Comparison of ENCODE assay signal across 8 cellular contexts in genomic region chr4:152779513-152780266, GRCh38. TPM values are rescaled to one million over a fixed set of nuclear protein-coding genes. Genes with fewer than 3 reads are reported as not detected.
A peak's percentile ranks its signal among the peaks of the same experiment; 100 is the strongest.
DNase-seq lines count a peak whose midpoint lies in the region; ATAC-seq and TF ChIP-seq lines count a peak whose summit lies in the region.

A gene with protein sequence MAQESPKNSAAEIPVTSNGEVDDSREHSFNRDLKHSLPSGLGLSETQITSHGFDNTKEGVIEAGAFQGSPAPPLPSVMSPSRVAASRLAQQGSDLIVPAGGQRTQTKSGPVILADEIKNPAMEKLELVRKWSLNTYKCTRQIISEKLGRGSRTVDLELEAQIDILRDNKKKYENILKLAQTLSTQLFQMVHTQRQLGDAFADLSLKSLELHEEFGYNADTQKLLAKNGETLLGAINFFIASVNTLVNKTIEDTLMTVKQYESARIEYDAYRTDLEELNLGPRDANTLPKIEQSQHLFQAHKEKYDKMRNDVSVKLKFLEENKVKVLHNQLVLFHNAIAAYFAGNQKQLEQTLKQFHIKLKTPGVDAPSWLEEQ (plus strand): TSS chr4:152779954. CDS start chr4:152829634, 49,680 bp downstream.
Gene TIGD4 (minus strand): TSS chr4:152779730. CDS start chr4:152771004, 8,726 bp downstream.

- WGBS in psoas muscle, 3 donors: 0% methylated on average over 49 to 55 of the region's 55 CpGs

- H3K27me3 ChIP-seq in right atrium auricular region: no peaks in the 10 kb centered on the region
- H3K27me3 ChIP-seq in psoas muscle (ENCODE audit: insufficient read depth in 3 of 3, low read length in 2 of 3): no peaks in the 10 kb centered on the region
- H3K27me3 ChIP-seq in uterus: no peaks in the 10 kb centered on the region

- peak; percentile 96 for DNase-seq in GM13976 (ENCODE audit: low spot score)
- DNase-seq in NCI-H146 (lab: John Stamatoyannopoulos, UW): peak; percentile 95
- DNase-seq in T-helper 1 cell: peak; percentile 84 to 96 (median 90)
- DNase-seq in right atrium auricular region (ENCODE audit: low spot score): peak; percentile 97
- DNase-seq in psoas muscle: peak; percentile 98 to 99
- DNase-seq in uterus: peak; percentile 98 to 99

- H3K27ac ChIP-seq in angular gyrus (ENCODE audit: low read depth, low read length) (peak within 1 kb of the TSS; percentile 85), right atrium auricular region (peak within 1 kb of the TSS; percentile 86 to 88), psoas muscle (peak within 1 kb of the TSS; percentile 91), uterus (peak within 1 kb of the TSS; percentile 88 to 91)

- H3K9me3 ChIP-seq in right atrium auricular region (no peaks in the 10 kb centered on the region), psoas muscle (no peaks in the 10 kb centered on the region), uterus (no peaks in the 10 kb centered on the region)

- intact Hi-C loops in psoas muscle (cut with DNase I): loop anchor here in 1 of 2 donors (5.0 kb wide), 1 partner anchor 1682 kb away; the partner anchor contains the start of gene RPS3A
- intact Hi-C loops in uterus (cut with DNase I; ENCODE audit: low total_unique reads): no loop called here

- in situ Hi-C loops in GM13976 (cut with MboI; ENCODE audit: low sequenced_read_pairs, unreplicated experiment): no loop called here

- H3K4me1 ChIP-seq in right atrium auricular region: peaks cover 0 to 17% of the 10 kb centered on the region in 2 donors
- peaks cover 14% of the 10 kb centered on the region for H3K4me1 ChIP-seq in psoas muscle
- H3K4me1 ChIP-seq in uterus: no peaks in the 10 kb centered on the region

- H3K4me3 ChIP-seq in right atrium auricular region (peak within 1 kb of the TSS; percentile 71 to 74), psoas muscle (peak within 1 kb of the TSS; percentile 84), uterus (peak within 1 kb of the TSS; percentile 63 to 86)

- TF ChIP-seq CTCF in GM13976 (IDR thresholded peaks at IDR 0.05; ENCODE audit: borderline replicate concordance, control extremely low read depth, extremely low read depth, insufficient read depth, missing control alignments) (peak; percentile 29), right atrium auricular region (IDR thresholded peaks at IDR 0.05) (peak in 1 of 2 donors; percentile 42), psoas muscle (IDR thresholded peaks at IDR 0.05) (no peak), uterus (IDR thresholded peaks at IDR 0.05) (peak in 2 of 4 experiments; percentile 18 to 31)

- ATAC-seq in HG02870 (IDR thresholded peaks at IDR 0.05; ENCODE audit: unreplicated experiment): peak; percentile 91
- ATAC-seq in psoas muscle: peak; percentile 99 to 100 (median 100)

- H3K36me3 ChIP-seq in right atrium auricular region: no peaks in the 10 kb centered on the region
- H3K36me3 ChIP-seq in psoas muscle (ENCODE audit: insufficient read depth in 1 of 2, low read depth in 1 of 2): no peaks in the 10 kb centered on the region
- no peaks in the 10 kb centered on the region for H3K36me3 ChIP-seq in uterus

- peak; percentile 37 to 62 for TF ChIP-seq POLR2A in uterus (IDR thresholded peaks at IDR 0.05)

RNA-seq across cellular contexts. Expression of the first gene that starts in this region (rescaled TPM):
- total RNA-seq in right atrium auricular region (10 to 100 TPM; 10.9 to 12.4 TPM), psoas muscle (10 to 100 TPM in 3 of 4 donors, 1 to 10 TPM in 1; 8.1 to 15.7 (median 12.4) TPM), uterus (10 to 100 TPM; 19.5 to 75.6 (median 34.1) TPM)
- 10 to 100 TPM in 2 of 3 donors, 1 to 10 TPM in 1; 6.8 to 12.9 (median 12.2) TPM for polyA plus RNA-seq in psoas muscle

RNA-seq across cellular contexts. Expression of gene TIGD4, which starts in this region (rescaled TPM):
- total RNA-seq in right atrium auricular region (under 1 TPM in 1 of 2 donors, not detected in 1; 0.28 TPM), psoas muscle (under 1 TPM in 3 of 4 donors, not detected in 1; 0.12 to 0.36 (median 0.13) TPM), uterus (1 to 10 TPM in 3 of 4 donors, not detected in 1; 1.5 to 3.9 (median 2.6) TPM)
- polyA plus RNA-seq in psoas muscle: under 1 TPM; 0.03 to 0.56 (median 0.12) TPM

Comparison
In these comparisons a context has a peak if more than half of its experiments do, and no peak if none do; other contexts are left out.
1. Peak in every context shown above with its lines: DNase-seq, ATAC-seq, H3K4me3 ChIP-seq and H3K27ac ChIP-seq.